19 cellular contexts compared by ENCODE assay signal in the genomic region with DNA sequence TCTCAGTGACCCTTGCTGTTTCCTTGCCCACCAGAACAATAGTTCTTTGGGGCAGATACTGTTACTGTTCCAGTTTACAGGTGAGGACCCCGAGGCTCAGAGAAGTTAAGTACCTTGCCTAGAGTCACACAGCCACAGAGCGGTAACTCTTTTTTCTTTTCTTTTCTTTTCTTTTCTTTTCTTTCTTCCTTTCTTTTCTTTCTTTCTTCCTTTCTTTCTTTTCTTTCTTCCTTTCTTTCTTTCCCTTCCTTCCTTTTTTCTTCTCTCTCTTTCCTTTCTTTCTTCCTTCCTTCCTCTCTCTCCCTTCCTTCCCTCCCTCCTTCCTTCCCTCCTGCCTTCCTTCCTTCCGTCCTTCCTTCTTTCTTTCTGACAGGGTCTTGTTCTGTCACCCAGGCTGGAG. TPM values are rescaled to one million over a fixed set of nuclear protein-coding genes. Genes with fewer than 3 reads are reported as not detected.
DNase-seq lines count a peak whose midpoint lies in the region; ATAC-seq, FAIRE-seq and TF ChIP-seq lines count a peak whose summit lies in the region.
"Had no signal": no experiment of that assay in that cellular context is flagged by ENCODE, and none has a peak within 500 bp of the region (broad histone marks: within the 10 kb centered on the region; RNA-seq: fewer than 3 reads in every experiment).

No MANE protein-coding gene starts in this region.

- CTCF ChIA-PET in CD4-positive, alpha-beta memory T cell (lab: Charles Lee; ENCODE audit: partially characterized antibody) = interaction anchor here (0.6 to 3.9 kb wide), 2 partner anchors 43 to 47 kb away, joined by 3 to 66 read pairs; a partner anchor contains a TSS
- CTCF ChIA-PET in activated CD4-positive, alpha-beta memory T cell treated with anti-CD3 and anti-CD28 coated beads, Interleukin-2, amount 10 ng/mL, durations not matched to agents 7 days and 5 days (lab: Charles Lee) = interaction anchor here (0.6 kb wide), 1 partner anchor 103 kb away, joined by 3 read pairs; no protein-coding TSS in a partner anchor

- H3K4me3 Mint-ChIP-seq in CD4-positive, alpha-beta memory T cell = peak overlapping the region in 1 of 8 donors; percentile 48
- no peak overlapping the region for H3K4me3 Mint-ChIP-seq in activated CD4-positive, alpha-beta memory T cell treated with anti-CD3 and anti-CD28 coated beads, Interleukin-2, amount 10 ng/mL, durations not matched to agents 7 days and 5 days
- H3K4me3 Mint-ChIP-seq: CD8-positive, alpha-beta T cell had no signal

- ATAC-seq in right cardiac atrium = no peak
- no peak for ATAC-seq in psoas muscle
- ATAC-seq in HG03571 (IDR thresholded peaks at IDR 0.05; ENCODE audit: unreplicated experiment) = no peak
- no peak for ATAC-seq in aorta (ENCODE audit: low FRiP score)
- ATAC-seq: CD8-positive, alpha-beta T cell; mucosa of descending colon had no signal

- no peaks in the 10 kb centered on the region for H3K27me3 ChIP-seq in CD4-positive, alpha-beta memory T cell (ENCODE audit: insufficient read depth, low read length)
- H3K27me3 ChIP-seq in right cardiac atrium (ENCODE audit: control insufficient read depth, insufficient read depth) = no peaks in the 10 kb centered on the region
- H3K27me3 ChIP-seq in psoas muscle (ENCODE audit: insufficient read depth in 3 of 3, low read length in 2 of 3) = no peaks in the 10 kb centered on the region
- H3K27me3 ChIP-seq in aorta (ENCODE audit: control insufficient read depth in 1 of 2, insufficient read depth in 2 of 2, low read length in 1 of 2) = no peaks in the 10 kb centered on the region
- no peaks in the 10 kb centered on the region for H3K27me3 ChIP-seq in small intestine (ENCODE audit: control insufficient read depth in 2 of 2, insufficient read depth in 2 of 2, low read length in 2 of 2)

- intact Hi-C loops in CD4-positive, alpha-beta memory T cell (cut with micrococcal nuclease) = no loop called here
- intact Hi-C loops in right cardiac atrium (cut with DNase I) (no loop called here), psoas muscle (cut with DNase I) (no loop called here), aorta (cut with DNase I) (no loop called here)

- FAIRE-seq in small intestine (lab: Jason Lieb, UNC) = no peak
- FAIRE-seq: G401.6 had no signal

- DNase-seq in CD4-positive, alpha-beta memory T cell = no peak
- DNase-seq in SK-N-MC (ENCODE audit: low read depth, low spot score) = no peak
- DNase-seq in right cardiac atrium = no peak
- no peak for DNase-seq in psoas muscle
- DNase-seq in activated CD4-positive, alpha-beta memory T cell treated with anti-CD3 and anti-CD28 coated beads, Interleukin-2, amount 10 ng/mL, durations not matched to agents 7 days and 5 days = no peak
- no peak for DNase-seq in aorta
- no peak for DNase-seq in small intestine
- DNase-seq: activated CD8-positive, alpha-beta memory T cell treated with anti-CD3 and anti-CD28 coated beads, Interleukin-2, amount 50 U/mL, for 4 hours; CD8-positive, alpha-beta T cell; cortex of kidney; mucosa of descending colon; NCI-H1417; NCI-H526; RPMI8226; stimulated activated CD4-positive, alpha-beta T cell treated with anti-CD3 and anti-CD28 coated beads, Interleukin-4, amount 100 ng/mL, for 4 hours; stimulated activated naive CD4-positive, alpha-beta T cell had no signal

- H3K4me1 ChIP-seq in CD4-positive, alpha-beta memory T cell (ENCODE audit: insufficient read depth, low read length) = peaks cover 21% of the 10 kb centered on the region
- H3K4me1 ChIP-seq in right cardiac atrium (ENCODE audit: control insufficient read depth, insufficient read depth, low read length) (peaks cover 11% of the 10 kb centered on the region), psoas muscle (peaks cover 21% of the 10 kb centered on the region), aorta (ENCODE audit: control insufficient read depth in 1 of 2, insufficient read depth in 2 of 2, low read length in 2 of 2) (no peaks in the 10 kb centered on the region), small intestine (ENCODE audit: control insufficient read depth in 2 of 2, insufficient read depth in 1 of 2, low read depth in 1 of 2, low read length in 1 of 2) (no peaks in the 10 kb centered on the region)

- H3K27me3 Mint-ChIP-seq in CD4-positive, alpha-beta memory T cell = no peaks in the 10 kb centered on the region
- H3K27me3 Mint-ChIP-seq in activated CD4-positive, alpha-beta memory T cell treated with anti-CD3 and anti-CD28 coated beads, Interleukin-2, amount 10 ng/mL, durations not matched to agents 7 days and 5 days = peaks cover 1% of the 10 kb centered on the region

- H3K36me3 ChIP-seq in CD4-positive, alpha-beta memory T cell (ENCODE audit: insufficient read depth, low read length) = no peaks in the 10 kb centered on the region
- H3K36me3 ChIP-seq in SK-N-MC (ENCODE audit: insufficient read depth, low read length) (peaks cover 6% of the 10 kb centered on the region; the same call in 1 of the 2 replicates), psoas muscle (ENCODE audit: insufficient read depth in 1 of 2, low read depth in 1 of 2) (peaks cover 0 to 12% of the 10 kb centered on the region in 2 donors), aorta (ENCODE audit: control insufficient read depth in 1 of 2, insufficient read depth in 2 of 2, low read length in 1 of 2) (peaks cover 0 to 2% of the 10 kb centered on the region in 2 donors), small intestine (ENCODE audit: control insufficient read depth in 2 of 2, insufficient read depth in 2 of 2, low read length in 2 of 2) (peaks cover 0 to 4% of the 10 kb centered on the region in 2 donors)

- peak overlapping the region in 5 of 7 donors; percentile 4 to 70 (median 37) for H3K27ac Mint-ChIP-seq in CD4-positive, alpha-beta memory T cell
- H3K27ac Mint-ChIP-seq in activated CD4-positive, alpha-beta memory T cell treated with anti-CD3 and anti-CD28 coated beads, Interleukin-2, amount 10 ng/mL, durations not matched to agents 7 days and 5 days = no peak overlapping the region
- H3K27ac Mint-ChIP-seq: CD8-positive, alpha-beta T cell had no signal

- 84% methylated on average over 3 of the region's 3 CpGs for WGBS in right cardiac atrium
- WGBS in psoas muscle, 3 donors = 82 to 91% (median 85%) methylated on average over 3 of the region's 3 CpGs
- WGBS in aorta, 2 donors = 88 to 91% methylated on average over 3 of the region's 3 CpGs
- 90 to 91% (median 90%) methylated on average over 3 of the region's 3 CpGs for WGBS in small intestine, 3 donors

- no peaks in the 10 kb centered on the region for H3K9me3 Mint-ChIP-seq in CD4-positive, alpha-beta memory T cell
- no peaks in the 10 kb centered on the region for H3K9me3 Mint-ChIP-seq in activated CD4-positive, alpha-beta memory T cell treated with anti-CD3 and anti-CD28 coated beads, Interleukin-2, amount 10 ng/mL, durations not matched to agents 7 days and 5 days
- H3K9me3 Mint-ChIP-seq: CD8-positive, alpha-beta T cell had no signal

- H3K9ac ChIP-seq in SK-N-MC (ENCODE audit: insufficient read length) = no peak overlapping the region

- POLR2A ChIA-PET in CD4-positive, alpha-beta memory T cell (lab: Charles Lee; ENCODE audit: partially characterized antibody) = no interaction called here
- POLR2A ChIA-PET in activated CD4-positive, alpha-beta memory T cell treated with anti-CD3 and anti-CD28 coated beads, Interleukin-2, amount 10 ng/mL, durations not matched to agents 7 days and 5 days (lab: Charles Lee) = no interaction called here

- no peak for TF ChIP-seq CTCF in psoas muscle (IDR thresholded peaks at IDR 0.05)

- H3K27ac ChIP-seq in CD4-positive, alpha-beta memory T cell (ENCODE audit: low read depth, low read length) = no peak overlapping the region
- H3K27ac ChIP-seq in SK-N-MC (peak overlapping the region; percentile 3; the same call in 1 of the 2 replicates), right cardiac atrium (ENCODE audit: low read length) (peak overlapping the region; percentile 61), psoas muscle (peak overlapping the region; percentile 77), aorta (ENCODE audit: low read depth in 1 of 2, low read length in 2 of 2) (no peak overlapping the region), small intestine (ENCODE audit: low read depth in 1 of 2, low read length in 1 of 2) (peak overlapping the region in 1 of 2 donors; percentile 83)

- peaks cover 11 to 33% (median 27%) of the 10 kb centered on the region in 4 donors for H3K4me1 Mint-ChIP-seq in CD4-positive, alpha-beta memory T cell
- peaks cover 42% of the 10 kb centered on the region for H3K4me1 Mint-ChIP-seq in activated CD4-positive, alpha-beta memory T cell treated with anti-CD3 and anti-CD28 coated beads, Interleukin-2, amount 10 ng/mL, durations not matched to agents 7 days and 5 days

- H3K36me3 Mint-ChIP-seq in CD4-positive, alpha-beta memory T cell = peaks cover 0 to 5% of the 10 kb centered on the region in 2 donors
- peaks cover 10% of the 10 kb centered on the region for H3K36me3 Mint-ChIP-seq in activated CD4-positive, alpha-beta memory T cell treated with anti-CD3 and anti-CD28 coated beads, Interleukin-2, amount 10 ng/mL, durations not matched to agents 7 days and 5 days (ENCODE audit: low read depth)

- H3K9me3 ChIP-seq in CD4-positive, alpha-beta memory T cell (ENCODE audit: control insufficient read depth in 1 of 2, low read length in 2 of 2) = no peaks in the 10 kb centered on the region
- H3K9me3 ChIP-seq in SK-N-MC (ENCODE audit: low read depth, low read length) (no peaks in the 10 kb centered on the region), right cardiac atrium (ENCODE audit: control insufficient read depth, low read length) (no peaks in the 10 kb centered on the region), psoas muscle (no peaks in the 10 kb centered on the region), aorta (ENCODE audit: control insufficient read depth, low read length) (no peaks in the 10 kb centered on the region), small intestine (ENCODE audit: control insufficient read depth, low read depth) (no peaks in the 10 kb centered on the region)
- H3K9me3 ChIP-seq: mucosa of descending colon had no signal

- H3K4me3 ChIP-seq in CD4-positive, alpha-beta memory T cell (ENCODE audit: low read length in 2 of 2) = no peak overlapping the region
- H3K4me3 ChIP-seq in SK-N-MC (no peak overlapping the region), right cardiac atrium (ENCODE audit: low read length) (no peak overlapping the region), psoas muscle (no peak overlapping the region), aorta (ENCODE audit: low read length in 2 of 2) (no peak overlapping the region), small intestine (ENCODE audit: low read depth in 1 of 2, low read length in 2 of 2) (no peak overlapping the region)
- H3K4me3 ChIP-seq: mucosa of descending colon had no signal

RNA-seq across cellular contexts. Expression of a gene that starts 4.9 kb away (rescaled TPM):
- total RNA-seq in CD4-positive, alpha-beta memory T cell = 1 to 10 TPM; 3.3 to 3.4 TPM
- polyA plus RNA-seq in CD4-positive, alpha-beta memory T cell = under 1 TPM in 1 of 2 donors, not detected in 1; 0.23 TPM
- total RNA-seq in right cardiac atrium (1 to 10 TPM; 3.2 to 7.1 (median 4.8) TPM), psoas muscle (1 to 10 TPM; 1.4 to 3.3 (median 2.8) TPM), aorta (1 to 10 TPM; 4.9 to 7.6 TPM)
- polyA plus RNA-seq in right cardiac atrium (5.7 TPM), psoas muscle (1 to 10 TPM; 1.9 to 2.1 (median 2.1) TPM), aorta (1 to 10 TPM; 3.1 to 5.2 TPM), small intestine (1 to 10 TPM in 1 of 3 donors, under 1 TPM in 2; 0.45 to 1.9 (median 0.81) TPM)
- 1 to 10 TPM; 1.1 to 1.5 TPM for total RNA-seq in activated CD4-positive, alpha-beta memory T cell treated with anti-CD3 and anti-CD28 coated beads, Interleukin-2, amount 10 ng/mL, durations not matched to agents 7 days and 5 days

RNA-seq across cellular contexts. Expression of a gene that starts 7.8 kb away (rescaled TPM):
- total RNA-seq in CD4-positive, alpha-beta memory T cell = 10 to 100 TPM; 10.6 to 11.3 TPM
- 10 to 100 TPM in 1 of 2 donors, 1 to 10 TPM in 1; 5.4 to 10.7 TPM for polyA plus RNA-seq in CD4-positive, alpha-beta memory T cell
- total RNA-seq in right cardiac atrium = 10 to 100 TPM in 2 of 4 donors, 1 to 10 TPM in 2; 8.9 to 14.4 (median 9.7) TPM
- 18.4 TPM for polyA plus RNA-seq in right cardiac atrium
- total RNA-seq in psoas muscle = 10 to 100 TPM; 10.5 to 24.0 (median 20.2) TPM
- 10 to 100 TPM; 10.7 to 88.7 (median 17.3) TPM for polyA plus RNA-seq in psoas muscle
- 10 to 100 TPM; 10.6 to 10.7 TPM for total RNA-seq in activated CD4-positive, alpha-beta memory T cell treated with anti-CD3 and anti-CD28 coated beads, Interleukin-2, amount 10 ng/mL, durations not matched to agents 7 days and 5 days
- 10 to 100 TPM; 19.7 to 27.8 TPM for total RNA-seq in aorta
- polyA plus RNA-seq in aorta = 10 to 100 TPM; 13.0 to 15.8 TPM
- polyA plus RNA-seq in small intestine = 10 to 100 TPM; 15.7 to 29.7 (median 29.5) TPM

RNA-seq across cellular contexts. Expression of a gene that starts 26.1 kb away (rescaled TPM):
- 10 to 100 TPM; 17.8 to 19.4 TPM for total RNA-seq in CD4-positive, alpha-beta memory T cell
- polyA plus RNA-seq in CD4-positive, alpha-beta memory T cell = 10 to 100 TPM in 1 of 2 donors, 1 to 10 TPM in 1; 9.4 to 11.4 TPM
- total RNA-seq in right cardiac atrium (10 to 100 TPM; 31.5 to 48.2 (median 36.9) TPM), psoas muscle (10 to 100 TPM; 16.0 to 29.0 (median 26.0) TPM), aorta (10 to 100 TPM; 34.8 to 46.3 TPM)
- polyA plus RNA-seq in right cardiac atrium (36.2 TPM), psoas muscle (10 to 100 TPM; 12.7 to 30.0 (median 13.8) TPM), aorta (10 to 100 TPM; 25.0 to 28.5 TPM), small intestine (10 to 100 TPM; 21.3 to 31.3 (median 28.6) TPM)
- total RNA-seq in activated CD4-positive, alpha-beta memory T cell treated with anti-CD3 and anti-CD28 coated beads, Interleukin-2, amount 10 ng/mL, durations not matched to agents 7 days and 5 days = 10 to 100 TPM; 18.0 to 20.3 TPM

RNA-seq across cellular contexts. Expression of a gene that starts 28.1 kb away (rescaled TPM):
- total RNA-seq in CD4-positive, alpha-beta memory T cell = not detected
- not detected for polyA plus RNA-seq in CD4-positive, alpha-beta memory T cell
- total RNA-seq in right cardiac atrium = under 1 TPM in 1 of 4 donors, not detected in 3; 0.11 TPM
- polyA plus RNA-seq in right cardiac atrium = 0.05 TPM
- total RNA-seq in psoas muscle = under 1 TPM in 2 of 4 donors, not detected in 2; 0.08 to 0.11 TPM
- under 1 TPM in 1 of 3 donors, not detected in 2; 0.03 TPM for polyA plus RNA-seq in psoas muscle
- total RNA-seq in activated CD4-positive, alpha-beta memory T cell treated with anti-CD3 and anti-CD28 coated beads, Interleukin-2, amount 10 ng/mL, durations not matched to agents 7 days and 5 days = under 1 TPM; 0.10 TPM
- under 1 TPM; 0.21 to 0.23 TPM for total RNA-seq in aorta
- under 1 TPM in 1 of 2 donors, not detected in 1; 0.51 TPM for polyA plus RNA-seq in aorta
- under 1 TPM in 1 of 3 donors, not detected in 2; 0.07 TPM for polyA plus RNA-seq in small intestine
- total RNA-seq: renal cortical epithelial cell had no signal

RNA-seq across cellular contexts. Expression of a gene that starts 47.5 kb away (rescaled TPM):
- 10 to 100 TPM; 12.3 to 16.3 TPM for total RNA-seq in CD4-positive, alpha-beta memory T cell
- 10 to 100 TPM; 25.4 to 34.6 TPM for polyA plus RNA-seq in CD4-positive, alpha-beta memory T cell
- total RNA-seq in right cardiac atrium (100 to 1,000 TPM in 1 of 4 donors, 10 to 100 TPM in 3; 72.0 to 102 (median 86.2) TPM), psoas muscle (100 to 1,000 TPM in 2 of 4 donors, 10 to 100 TPM in 2; 74.1 to 189 (median 114) TPM), aorta (10 to 100 TPM; 72.3 to 77.1 TPM)
- polyA plus RNA-seq in right cardiac atrium (109 TPM), psoas muscle (100 to 1,000 TPM; 167 to 204 (median 172) TPM), aorta (100 to 1,000 TPM in 1 of 2 donors, 10 to 100 TPM in 1; 96.8 to 134 TPM), small intestine (100 to 1,000 TPM; 197 to 206 (median 205) TPM)
- 10 to 100 TPM; 20.1 to 20.5 TPM for total RNA-seq in activated CD4-positive, alpha-beta memory T cell treated with anti-CD3 and anti-CD28 coated beads, Interleukin-2, amount 10 ng/mL, durations not matched to agents 7 days and 5 days

Comparison
In these comparisons a context has a peak if more than half of its experiments do, and no peak if none do; other contexts are left out.
1. H3K27ac ChIP-seq: peak in SK-N-MC (single experiment), right cardiac atrium (single experiment) and psoas muscle (single experiment); none in CD4-positive, alpha-beta memory T cell (single experiment) and aorta (0 of 2).